Comparison of ENCODE assay signal across 13 cellular contexts in the genomic region with DNA sequence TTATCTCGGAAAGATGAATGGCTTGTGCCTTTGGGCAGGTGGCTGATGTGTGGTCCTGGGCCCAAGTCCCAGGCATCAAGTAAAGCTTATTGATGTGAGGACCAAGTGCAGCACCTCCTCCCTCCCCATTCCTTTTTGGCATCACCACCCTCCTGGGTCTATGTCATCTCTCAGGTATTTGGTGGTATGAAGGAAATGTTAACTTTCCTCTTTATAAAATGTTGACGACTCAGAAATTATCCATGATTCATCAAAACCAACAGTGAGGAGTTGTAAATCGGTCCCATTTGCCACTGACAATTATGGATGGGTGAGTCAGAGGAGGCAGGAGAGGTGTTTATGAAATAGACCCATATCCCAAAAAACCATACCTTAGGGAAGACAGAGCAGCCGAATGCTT.
DNase-seq lines count a peak whose midpoint lies in the region; ATAC-seq and TF ChIP-seq lines count a peak whose summit lies in the region.
"Had no signal": no experiment of that assay in that cellular context is flagged by ENCODE, and none has a peak within 500 bp of the region (broad histone marks: within the 10 kb centered on the region; RNA-seq: fewer than 3 reads in every experiment).

No MANE protein-coding gene starts in this region.

- peak; percentile 88 for DNase-seq in EH (ENCODE audit: low read depth)
- DNase-seq in MG63: peak; percentile 72
- DNase-seq in epithelial cell of prostate (ENCODE audit: low read depth, low spot score): peak; percentile 77
- DNase-seq in spleen: no peak
- DNase-seq in Kasumi-1 (lab: John Stamatoyannopoulos, UW): no peak
- no peak for DNase-seq in SKM-1 (lab: John Stamatoyannopoulos, UW; ENCODE audit: unreplicated experiment)
- no peak for DNase-seq in T-helper 1 cell
- DNase-seq: mucosa of descending colon, NCI-H1105 treated with DMSO at 0.1 percent for 48 hours, NCI-H69 had no signal

- H3K4me3 ChIP-seq in MG63 (no peak overlapping the region), spleen (no peak overlapping the region)
- H3K4me3 ChIP-seq: mucosa of descending colon, SJSA1, suprapubic skin had no signal

- intact Hi-C loops in spleen (cut with DNase I; ENCODE audit: low total_unique reads): no loop called here

- no peak overlapping the region for H3K27ac ChIP-seq in epithelial cell of prostate
- peak overlapping the region in 5 of 8 donors; percentile 8 to 47 (median 41) for H3K27ac ChIP-seq in spleen
- H3K27ac ChIP-seq: SJSA1, suprapubic skin had no signal

- TF ChIP-seq POLR2A in spleen (IDR thresholded peaks at IDR 0.05): no peak

- H3K36me3 ChIP-seq in MG63: no peaks in the 10 kb centered on the region
- H3K36me3 ChIP-seq in spleen: no peaks in the 10 kb centered on the region
- H3K36me3 ChIP-seq: SJSA1, suprapubic skin had no signal

- peaks cover 6 to 34% (median 16%) of the 10 kb centered on the region in 6 donors for H3K4me1 ChIP-seq in spleen
- H3K4me1 ChIP-seq: SJSA1, suprapubic skin had no signal

- H3K9me3 ChIP-seq in MG63 (no peaks in the 10 kb centered on the region), spleen (peaks cover 0 to 7% (median 0%) of the 10 kb centered on the region in 8 donors)
- H3K9me3 ChIP-seq: mucosa of descending colon, SJSA1, suprapubic skin had no signal

- H3K27me3 ChIP-seq in MG63 (no peaks in the 10 kb centered on the region), spleen (replicated peaks in 1 of 7) (no peaks in the 10 kb centered on the region)
- H3K27me3 ChIP-seq: SJSA1, suprapubic skin had no signal

- 88 to 93% (median 90%) methylated on average over 4 of the region's 4 CpGs for WGBS in spleen, 5 donors

- no peak for ATAC-seq in HG03159 (IDR thresholded peaks at IDR 0.05; ENCODE audit: unreplicated experiment)
- ATAC-seq: mucosa of descending colon had no signal

- no peak for TF ChIP-seq CTCF in spleen (IDR thresholded peaks at IDR 0.05 in 8 of 11, conservative IDR thresholded peaks at IDR 0.05 in 3 of 11)

Comparison
In these comparisons a context has a peak if more than half of its experiments do, and no peak if none do; other contexts are left out.
1. DNase-seq: peak in EH (single experiment), MG63 (single experiment) and epithelial cell of prostate (single experiment); none in spleen (single experiment), Kasumi-1 (0 of 2), SKM-1 (single experiment) and T-helper 1 cell (0 of 5).